In genomic region chr9:94167376-94167775, GRCh38 we compare ENCODE assay signal across 8 cellular contexts.
DNase-seq lines count a peak whose midpoint lies in the region; ATAC-seq, FAIRE-seq and TF ChIP-seq lines count a peak whose summit lies in the region.

No MANE protein-coding gene starts in this region.

- intact Hi-C loops in PC-3 (cut with micrococcal nuclease): loop anchor here (2.0 to 5.0 kb wide), 2 partner anchors 27 to 80 kb away; no protein-coding TSS in a partner anchor
- intact Hi-C loops in endothelial cell of umbilical vein (cut with micrococcal nuclease): loop anchor here (1.0 to 10.0 kb wide), 4 partner anchors 8 to 1073 kb away; partner anchors contain the start of gene CARD19

- ATAC-seq in PC-3 (no peak), HG03521 (IDR thresholded peaks at IDR 0.05; ENCODE audit: unreplicated experiment) (no peak)

- peaks cover 17% of the 10 kb centered on the region; the same call in 1 of the 2 replicates for H3K4me1 ChIP-seq in PC-3 (ENCODE audit: insufficient read depth, low read length)
- H3K4me1 ChIP-seq in endothelial cell of umbilical vein (ENCODE audit: control insufficient read depth, extremely low read depth, insufficient read depth, low read length): peaks cover 29% of the 10 kb centered on the region
- peaks cover 23 to 41% of the 10 kb centered on the region in 2 experiments for H3K4me1 ChIP-seq in neutrophil (ENCODE audit: control insufficient read depth in 1 of 2, insufficient read depth in 1 of 2, low read depth in 1 of 2, low read length in 1 of 2)

- CTCF ChIA-PET in PC-3 (lab: Charles Lee): no interaction called here
- CTCF ChIA-PET in endothelial cell of umbilical vein (lab: Charles Lee): interaction anchor here (1.8 to 1.9 kb wide), 2 partner anchors 46 to 103 kb away, joined by 11 read pairs; no protein-coding TSS in a partner anchor

- no peaks in the 10 kb centered on the region for H3K9me1 ChIP-seq in endothelial cell of umbilical vein (replicated peaks; ENCODE audit: control insufficient read depth, extremely low read depth, insufficient read depth, low read length)

- H3K9me3 ChIP-seq in PC-3 (ENCODE audit: low read length) (no peaks in the 10 kb centered on the region), endothelial cell of umbilical vein (replicated peaks; ENCODE audit: control insufficient read depth, insufficient read depth, low read length) (no peaks in the 10 kb centered on the region), neutrophil (no peaks in the 10 kb centered on the region)

- BruUV-seq in PC-3 (replicated peaks; lab: Mats Ljungman, UMichigan) (TSS peak; percentile 48), endothelial cell of umbilical vein (replicated peaks; lab: Mats Ljungman, UMichigan) (TSS peak; percentile 44)

- no peaks in the 10 kb centered on the region for H3K27me3 ChIP-seq in PC-3 (ENCODE audit: low read length)
- H3K27me3 ChIP-seq in endothelial cell of umbilical vein (ENCODE audit: control insufficient read depth in 2 of 2, insufficient read depth in 2 of 2, low read length in 2 of 2): no peaks in the 10 kb centered on the region
- H3K27me3 ChIP-seq in neutrophil: no peaks in the 10 kb centered on the region

- POLR2A ChIA-PET in PC-3 (lab: Charles Lee; ENCODE audit: unreplicated experiment) (interaction anchor here (0.5 kb wide), 1 partner anchor 11 kb away, joined by 12 read pairs; no protein-coding TSS in a partner anchor), endothelial cell of umbilical vein (lab: Charles Lee) (no interaction called here)

- H2AFZ ChIP-seq in PC-3 (ENCODE audit: low read length): no peak overlapping the region
- no peak overlapping the region for H2AFZ ChIP-seq in endothelial cell of umbilical vein (ENCODE audit: low read depth, low read length)

- H3K27ac ChIP-seq in PC-3 (ENCODE audit: low read length) (peak overlapping the region; percentile 75), endothelial cell of umbilical vein (ENCODE audit: insufficient read depth, low read depth, low read length) (peak overlapping the region; percentile 96), neutrophil (peak overlapping the region; percentile 98)

- H3F3A ChIP-seq in PC-3 (ENCODE audit: low read length, unreplicated experiment): peaks cover 5% of the 10 kb centered on the region

- H3K4me2 ChIP-seq in PC-3 (ENCODE audit: low read length) (peak overlapping the region; percentile 97), endothelial cell of umbilical vein (ENCODE audit: insufficient read depth, low read length) (peak overlapping the region; percentile 100)

- DNase-seq in CD1c-positive myeloid dendritic cell (ENCODE audit: extremely low spot score) (peak; percentile 65), PC-3 (no peak), endothelial cell of umbilical vein (ENCODE audit: low read depth, low spot score) (no peak), iPS-NIHi7 (ENCODE audit: extremely low spot score) (no peak), kidney tubule cell (ENCODE audit: low spot score) (no peak), NCI-H187 (lab: John Stamatoyannopoulos, UW) (no peak)

- TF ChIP-seq CTCF in PC-3 (conservative IDR thresholded peaks at IDR 0.05; ENCODE audit: low read depth, low read length) (no peak), endothelial cell of umbilical vein (IDR thresholded peaks at IDR 0.05; ENCODE audit: extremely low read depth in 1 of 2, insufficient read depth in 1 of 2, low read depth in 1 of 2, low read length in 2 of 2) (no peak), neutrophil (IDR thresholded peaks at IDR 0.05) (no peak)

- H3K36me3 ChIP-seq in PC-3 (ENCODE audit: low read depth, low read length) (peaks cover 9% of the 10 kb centered on the region; the same call in 1 of the 2 replicates), endothelial cell of umbilical vein (ENCODE audit: control insufficient read depth in 2 of 2, extremely low read depth in 1 of 2, insufficient read depth in 2 of 2, low read length in 2 of 2) (no peaks in the 10 kb centered on the region), neutrophil (no peaks in the 10 kb centered on the region)

- H3K9me2 ChIP-seq in PC-3 (replicated peaks; ENCODE audit: low read length): no peaks in the 10 kb centered on the region

- H3K9ac ChIP-seq in PC-3 (ENCODE audit: low read length) (peak overlapping the region; percentile 88), endothelial cell of umbilical vein (replicated peaks; ENCODE audit: extremely low read depth, insufficient read depth, low read length) (peak overlapping the region; percentile 99)

- dilution Hi-C loops in endothelial cell of umbilical vein (cut with MboI; ENCODE audit: extremely low pct_ligation_motif_present, low sequenced_read_pairs): no loop called here

- FAIRE-seq in endothelial cell of umbilical vein (lab: Jason Lieb, UNC): no peak

- H3K4me3 ChIP-seq in PC-3 (ENCODE audit: low read length) (peak overlapping the region; percentile 99), endothelial cell of umbilical vein (replicated peaks in 1 of 3; ENCODE audit: insufficient read depth in 1 of 3, low read depth in 1 of 3, low read length in 3 of 3) (peak overlapping the region; percentile 83 to 100 (median 99)), neutrophil (ENCODE audit: low read depth in 1 of 2, low read length in 1 of 2) (peak overlapping the region; percentile 86 to 92)

- no peak for TF ChIP-seq POLR2A in endothelial cell of umbilical vein (IDR thresholded peaks at IDR 0.05; ENCODE audit: low read depth, low read length)

- H3K79me2 ChIP-seq in PC-3 (ENCODE audit: low read length) (peaks cover 56% of the 10 kb centered on the region), endothelial cell of umbilical vein (ENCODE audit: control insufficient read depth, insufficient read depth, low read length) (peaks cover 56% of the 10 kb centered on the region)

- H4K20me1 ChIP-seq in PC-3 (ENCODE audit: low read length) (peaks cover 49% of the 10 kb centered on the region), endothelial cell of umbilical vein (replicated peaks; ENCODE audit: control insufficient read depth, extremely low read depth, insufficient read depth, low read length) (peaks cover 26% of the 10 kb centered on the region)

TF ChIP-seq in endothelial cell of umbilical vein, 7 proteins besides CTCF, POLR2A, EP300 and RAD21:
- no peak for TF ChIP-seq EZH2 (IDR thresholded peaks at IDR 0.05; ENCODE audit: borderline replicate concordance, low read depth, low read length, severe bottlenecking)
- no peak for TF ChIP-seq FOS (IDR thresholded peaks at IDR 0.05; ENCODE audit: borderline replicate concordance, insufficient read depth, low read length)
